ENCODE assay signal across 14 cellular contexts in the genomic region with DNA sequence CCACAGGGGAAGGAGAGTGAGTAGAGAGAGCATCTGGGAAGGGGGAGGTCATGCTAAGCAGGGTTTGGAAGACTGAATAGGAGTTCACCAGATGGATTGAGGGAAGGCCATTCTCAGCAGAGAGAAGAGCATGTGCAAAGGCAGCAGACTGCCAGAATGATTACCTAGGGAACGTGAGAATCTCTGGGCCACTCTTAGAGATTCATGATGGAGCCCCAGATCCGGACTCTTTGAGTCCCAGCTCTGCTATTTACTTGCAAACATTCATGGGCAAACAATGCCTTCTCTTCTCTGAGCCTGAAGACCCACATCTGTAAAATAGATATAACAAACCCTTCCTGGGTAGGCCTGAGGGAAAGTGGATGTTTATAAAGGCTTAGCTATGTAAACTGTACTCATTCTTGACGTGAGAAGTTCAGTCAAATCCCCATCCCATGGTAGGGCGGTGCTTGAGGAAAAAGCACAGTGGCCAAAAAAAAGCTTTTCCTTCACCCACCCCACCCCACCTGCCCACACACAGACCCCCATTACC. TPM values are rescaled to one million over a fixed set of nuclear protein-coding genes. Genes with fewer than 3 reads are reported as not detected.
DNase-seq lines count a peak whose midpoint lies in the region; TF ChIP-seq lines count a peak whose summit lies in the region.
"Had no signal": no experiment of that assay in that cellular context is flagged by ENCODE, and none has a peak within 500 bp of the region (broad histone marks: within the 10 kb centered on the region; RNA-seq: fewer than 3 reads in every experiment).

No MANE protein-coding gene starts in this region.

- intact Hi-C loops in Caco-2 (cut with micrococcal nuclease; ENCODE audit: unreplicated experiment): loop anchor here (1.0 kb wide), 1 partner anchor 19 kb away; no protein-coding TSS in a partner anchor

- peak overlapping the region; percentile 48 for H3K4me3 Mint-ChIP-seq in Caco-2 (ENCODE audit: unreplicated experiment)
- H3K4me3 Mint-ChIP-seq in endothelial cell (ENCODE audit: unreplicated experiment): peak overlapping the region; percentile 79
- no peak overlapping the region for H3K4me3 Mint-ChIP-seq in progenitor cell of endocrine pancreas (ENCODE audit: low read depth)

- no peak for TF ChIP-seq CTCF in Caco-2 (IDR thresholded peaks at IDR 0.05; ENCODE audit: insufficient read depth in 1 of 2, low read depth in 1 of 2, low read length in 1 of 2, severe bottlenecking in 1 of 2, unreplicated experiment in 1 of 2)
- no peak for TF ChIP-seq CTCF in endothelial cell (IDR thresholded peaks at IDR 0.05; ENCODE audit: unreplicated experiment)
- TF ChIP-seq CTCF in progenitor cell of endocrine pancreas (IDR thresholded peaks at IDR 0.05; ENCODE audit: unreplicated experiment): no peak

- H3K9me3 ChIP-seq in Caco-2: no peaks in the 10 kb centered on the region

- no peaks in the 10 kb centered on the region for H3K27me3 ChIP-seq in Caco-2 (replicated peaks; ENCODE audit: control insufficient read depth, insufficient read depth, low read length)

- BruUV-seq in Caco-2 (replicated peaks; lab: Mats Ljungman, UMichigan): no TSS peak

- H3K27me3 Mint-ChIP-seq in Caco-2 (ENCODE audit: insufficient read depth, unreplicated experiment): no peaks in the 10 kb centered on the region
- H3K27me3 Mint-ChIP-seq in endothelial cell (ENCODE audit: unreplicated experiment): peaks cover 7% of the 10 kb centered on the region
- peaks cover 43% of the 10 kb centered on the region for H3K27me3 Mint-ChIP-seq in progenitor cell of endocrine pancreas

- H3K9me3 Mint-ChIP-seq in Caco-2 (ENCODE audit: unreplicated experiment): no peaks in the 10 kb centered on the region
- no peaks in the 10 kb centered on the region for H3K9me3 Mint-ChIP-seq in endothelial cell (ENCODE audit: unreplicated experiment)
- no peaks in the 10 kb centered on the region for H3K9me3 Mint-ChIP-seq in progenitor cell of endocrine pancreas (ENCODE audit: low read depth)

- POLR2A ChIA-PET in Caco-2 (lab: Charles Lee): interaction anchor here (1.0 to 1.6 kb wide), 2 partner anchors 18 to 46 kb away, joined by 6 to 10 read pairs; no protein-coding TSS in a partner anchor

- peaks cover 1% of the 10 kb centered on the region; the same call in 1 of the 2 replicates for H3K36me3 ChIP-seq in Caco-2 (ENCODE audit: control insufficient read depth, insufficient read depth, low read length)

- H3K4me3 ChIP-seq in Caco-2 (ENCODE audit: low read depth, low read length): no peak overlapping the region

- H3K27ac Mint-ChIP-seq in Caco-2 (ENCODE audit: unreplicated experiment): peak overlapping the region; percentile 38
- peak overlapping the region; percentile 62 for H3K27ac Mint-ChIP-seq in endothelial cell (ENCODE audit: unreplicated experiment)
- peak overlapping the region; percentile 0 for H3K27ac Mint-ChIP-seq in progenitor cell of endocrine pancreas

- DNase-seq in Caco-2: peak in 1 of 2 experiments; percentile 52
- peak; percentile 58 for DNase-seq in NCI-H460 (ENCODE audit: extremely low read depth, low read depth)
- no peak for DNase-seq in endothelial cell (ENCODE audit: low spot score)
- DNase-seq in progenitor cell of endocrine pancreas (ENCODE audit: low spot score, unreplicated experiment): no peak
- no peak for DNase-seq in midbrain (lab: John Stamatoyannopoulos, UW)
- no peak for DNase-seq in SHP77 (lab: John Stamatoyannopoulos, UW)
- DNase-seq in amygdala (lab: John Stamatoyannopoulos, UW): no peak
- no peak for DNase-seq in germinal center (ENCODE audit: low spot score)
- DNase-seq: AML-193; DND-41; NCI-H1092; NCI-H446 treated with DMSO at 0.1 percent for 48 hours; stimulated activated CD4-positive, alpha-beta T cell treated with anti-CD3 and anti-CD28 coated beads, Interleukin-2, amount 100 ng/mL, for 48 hours; T-helper 9 cell had no signal

- CTCF ChIA-PET in Caco-2 (lab: Charles Lee): interaction anchor here (1.1 to 2.0 kb wide), 3 partner anchors 48 to 112 kb away, joined by 4 to 19 read pairs (median 4); no protein-coding TSS in a partner anchor

- peaks cover 61% of the 10 kb centered on the region for H3K4me1 ChIP-seq in Caco-2

- H3K4me1 Mint-ChIP-seq in Caco-2 (ENCODE audit: low read depth, unreplicated experiment) (peaks cover 37% of the 10 kb centered on the region), endothelial cell (ENCODE audit: unreplicated experiment) (peaks cover 59% of the 10 kb centered on the region), progenitor cell of endocrine pancreas (ENCODE audit: low read depth) (peaks cover 38% of the 10 kb centered on the region)

- H3K36me3 Mint-ChIP-seq in Caco-2 (ENCODE audit: insufficient read depth, unreplicated experiment): peaks cover 37% of the 10 kb centered on the region
- peaks cover 16% of the 10 kb centered on the region for H3K36me3 Mint-ChIP-seq in endothelial cell (ENCODE audit: low read depth, unreplicated experiment)
- no peaks in the 10 kb centered on the region for H3K36me3 Mint-ChIP-seq in progenitor cell of endocrine pancreas (ENCODE audit: insufficient read depth)

RNA-seq across cellular contexts. Expression of a gene that starts 3.0 kb away (rescaled TPM):
- 422 and 437 TPM in 2 replicates for total RNA-seq in Caco-2 (2022)
- 129 and 170 TPM in 2 replicates for total RNA-seq in NCI-H460 (2014; rRNA removed; shearing (Covaris generic))
- polyA plus RNA-seq in NCI-H460 (2014; cell fraction: nucleus; rRNA removed): 382 and 424 TPM in 2 replicates
- total RNA-seq in endothelial cell (ENCODE audit: unreplicated experiment): 511 TPM
- 49.7 and 54.7 TPM in 2 replicates for total RNA-seq in progenitor cell of endocrine pancreas

Comparison
In these comparisons a context has a peak if more than half of its experiments do, and no peak if none do; other contexts are left out.
1. H3K27ac Mint-ChIP-seq: peak in every context shown above with its lines; median percentile 62 in endothelial cell; 38 in Caco-2; 0 in progenitor cell of endocrine pancreas.